8 cellular contexts compared by ENCODE assay signal in the genomic region with DNA sequence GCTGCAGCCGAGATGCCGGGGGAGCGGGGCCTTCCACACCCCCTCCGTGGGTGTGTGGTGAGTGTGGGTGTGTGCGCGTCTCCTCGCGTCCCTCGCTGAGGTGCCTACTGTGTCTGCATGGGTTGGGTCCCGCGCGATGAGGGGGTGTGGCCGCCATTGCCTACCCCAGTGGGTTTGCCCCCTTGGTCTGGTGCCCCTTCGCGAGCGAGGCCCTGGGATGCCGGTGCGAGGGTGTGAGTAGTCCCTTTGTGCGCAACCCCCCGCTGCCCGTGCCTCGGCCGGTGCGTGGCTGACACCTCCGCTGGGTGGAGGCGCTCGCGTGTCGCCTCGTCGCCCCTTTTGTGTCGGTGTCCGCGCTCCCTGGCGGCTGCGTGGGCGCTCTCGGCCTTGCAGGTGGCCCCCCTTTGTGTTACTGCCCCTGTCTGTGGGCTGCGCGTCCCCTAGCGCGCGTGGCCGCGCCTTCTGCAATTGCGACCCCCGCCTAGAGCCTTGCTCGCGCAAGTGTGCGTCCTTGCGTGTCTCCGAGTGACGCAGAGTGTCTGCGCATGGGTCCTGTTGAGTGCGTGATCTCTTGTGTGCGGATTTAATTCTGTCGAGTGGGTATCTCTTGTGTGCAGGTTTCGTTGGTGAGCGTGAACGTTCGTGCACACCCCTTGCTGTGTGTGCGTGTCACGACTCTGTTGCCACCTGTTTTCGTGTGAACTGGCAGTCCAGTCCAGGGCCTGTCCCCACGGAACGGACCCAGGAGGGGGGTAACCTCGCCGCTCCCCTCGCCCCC. TPM values are rescaled to one million over a fixed set of nuclear protein-coding genes. Genes with fewer than 3 reads are reported as not detected.
A peak's percentile ranks its signal among the peaks of the same experiment; 100 is the strongest.
DNase-seq lines count a peak whose midpoint lies in the region; ATAC-seq and TF ChIP-seq lines count a peak whose summit lies in the region.

No MANE protein-coding gene starts in this region.

- H3K36me3 ChIP-seq in effector memory CD4-positive, alpha-beta T cell (ENCODE audit: control insufficient read depth, insufficient read depth, low read length): no peaks in the 10 kb centered on the region
- H3K36me3 ChIP-seq in mesodermal cell (ENCODE audit: control insufficient read depth, insufficient read depth, low read length): peaks cover 3% of the 10 kb centered on the region

- peak; percentile 10 for TF ChIP-seq CTCF in GM13976 (IDR thresholded peaks at IDR 0.05; ENCODE audit: borderline replicate concordance, control extremely low read depth, extremely low read depth, insufficient read depth, missing control alignments)

- in situ Hi-C loops in GM13976 (cut with MboI; ENCODE audit: low sequenced_read_pairs, unreplicated experiment): no loop called here

- peak; percentile 36 for ATAC-seq in HG02571 (IDR thresholded peaks at IDR 0.05; ENCODE audit: unreplicated experiment)

- 1% methylated on average over 49 to 55 of the region's 69 CpGs for WGBS in mesodermal cell (ENCODE audit: insufficient coverage in 2 of 2), 2 experiments

- no peaks in the 10 kb centered on the region for H3K27me3 ChIP-seq in effector memory CD4-positive, alpha-beta T cell (replicated peaks; ENCODE audit: control insufficient read depth, insufficient read depth, low read length, poor library complexity, severe bottlenecking)

- H3K9me3 ChIP-seq in effector memory CD4-positive, alpha-beta T cell (ENCODE audit: control insufficient read depth, low read length): no peaks in the 10 kb centered on the region
- no peaks in the 10 kb centered on the region for H3K9me3 ChIP-seq in mesodermal cell (ENCODE audit: control insufficient read depth, low read length)

- H3K4me1 ChIP-seq in effector memory CD4-positive, alpha-beta T cell (ENCODE audit: control insufficient read depth, insufficient read depth, low read length, poor library complexity, severe bottlenecking): peaks cover 16% of the 10 kb centered on the region
- H3K4me1 ChIP-seq in mesodermal cell (ENCODE audit: control insufficient read depth, insufficient read depth, low read length, poor library complexity, severe bottlenecking): peaks cover 5% of the 10 kb centered on the region

- H3K27ac ChIP-seq in effector memory CD4-positive, alpha-beta T cell (ENCODE audit: insufficient read depth, low read length, poor library complexity, severe bottlenecking): peak overlapping the region; percentile 96
- peak overlapping the region; percentile 97 for H3K27ac ChIP-seq in mesodermal cell (ENCODE audit: low read depth, low read length, severe bottlenecking)

- DNase-seq in GM13976 (ENCODE audit: low spot score) (peak; percentile 52), NCI-H128 (lab: John Stamatoyannopoulos, UW; ENCODE audit: unreplicated experiment) (peak; percentile 40), islet precursor cell (no peak)
- peak; percentile 60 to 65 for DNase-seq in activated CD4-positive, alpha-beta T cell treated with anti-CD3 and anti-CD28 coated beads, Interleukin-2, amount 50 U/mL, for 48 hours
- DNase-seq in effector memory CD4-positive, alpha-beta T cell: peak in 2 of 3 donors; percentile 56 to 58
- peak; percentile 24 to 42 for DNase-seq in stimulated activated CD8-positive, alpha-beta memory T cell treated with anti-CD3 and anti-CD28 coated beads, Interleukin-2, amount 100 ng/mL, for 1 hour (ENCODE audit: low read depth in 2 of 2)

- peak overlapping the region; percentile 85 for H3K4me3 ChIP-seq in effector memory CD4-positive, alpha-beta T cell (ENCODE audit: insufficient read depth, low read depth, low read length, poor library complexity, severe bottlenecking)
- H3K4me3 ChIP-seq in mesodermal cell (ENCODE audit: extremely low read depth, insufficient read depth, low read length, poor library complexity, severe bottlenecking): peak overlapping the region; percentile 93

RNA-seq across cellular contexts. Expression of a gene that starts 0.6 kb away (rescaled TPM):
- 140 TPM for polyA plus RNA-seq in mesodermal cell (2013, experiment 1 of 2)
- polyA plus RNA-seq in mesodermal cell (2013, experiment 2 of 2): 130 TPM

RNA-seq across cellular contexts. Expression of a gene that starts 0.7 kb away (rescaled TPM):
- polyA plus RNA-seq in mesodermal cell (2013, experiment 1 of 2): 17.1 TPM
- 25.1 TPM for polyA plus RNA-seq in mesodermal cell (2013, experiment 2 of 2)
